ENCODE assay signal across 20 cellular contexts in genomic region chr20:19368351-19368750, GRCh38.
DNase-seq lines count a peak whose midpoint lies in the region; ATAC-seq lines count a peak whose summit lies in the region.
"Had no signal": no experiment of that assay in that cellular context is flagged by ENCODE, and none has a peak within 500 bp of the region (broad histone marks: within the 10 kb centered on the region; RNA-seq: fewer than 3 reads in every experiment).

No MANE protein-coding gene starts in this region.

- DNase-seq in G401 (ENCODE audit: low spot score) (peak; percentile 15), cerebellar cortex (ENCODE audit: low spot score) (peak; percentile 2), hypothalamus (lab: John Stamatoyannopoulos, UW) (peak in 26 of 51 donors; percentile 1 to 72 (median 25)), posterior cingulate gyrus (peak in 9 of 10 donors; percentile 14 to 89 (median 40)), NCI-H2227 treated with DMSO at 0.1 percent for 48 hours (lab: John Stamatoyannopoulos, UW) (no peak)
- DNase-seq: DMS79 treated with DMSO at 0.1 percent for 48 hours; GM23248; H9; KG1; NCI-H1092; NCI-H1436; NCI-H187 treated with DMSO at 0.1 percent for 48 hours; NCI-H2107; NCI-H510A treated with DMSO at 0.1 percent for 48 hours; NCI-H774; NK-92 treated with Interleukin-12 subunit alpha and Interleukin-12 subunit beta, amount 100 ng/mL, for 24 hours; SHP77 treated with DMSO at 0.1 percent for 48 hours had no signal

- in situ Hi-C loops in G401 (cut with HindIII; ENCODE audit: low sequenced_read_pairs): no loop called here

- ATAC-seq in HG03442 (IDR thresholded peaks at IDR 0.05; ENCODE audit: unreplicated experiment): no peak
- no peak for ATAC-seq in GM19395 (IDR thresholded peaks at IDR 0.05; ENCODE audit: unreplicated experiment)
- ATAC-seq: GM12878 had no signal

- intact Hi-C loops in posterior cingulate gyrus (cut with DNase I): no loop called here
